In genomic region chr11:72786305-72787261, GRCh38 we compare ENCODE assay signal across 14 cellular contexts. TPM values are rescaled to one million over a fixed set of nuclear protein-coding genes. Genes with fewer than 3 reads are reported as not detected.
DNase-seq lines count a peak whose midpoint lies in the region; ATAC-seq and TF ChIP-seq lines count a peak whose summit lies in the region.
"Had no signal": no experiment of that assay in that cellular context is flagged by ENCODE, and none has a peak within 500 bp of the region (broad histone marks: within the 10 kb centered on the region; RNA-seq: fewer than 3 reads in every experiment).

No MANE protein-coding gene starts in this region.

- no peak for TF ChIP-seq CTCF in psoas muscle (IDR thresholded peaks at IDR 0.05)

- H3K27ac ChIP-seq in duodenal mucosa (ENCODE audit: low read depth, low read length) (peak overlapping the region; percentile 60), psoas muscle (no peak overlapping the region)
- H3K27ac ChIP-seq: foreskin keratinocyte had no signal

- H3K4me3 ChIP-seq in duodenal mucosa (ENCODE audit: low read depth in 1 of 2, low read length in 2 of 2), result no peak overlapping the region
- no peak overlapping the region for H3K4me3 ChIP-seq in psoas muscle
- H3K4me3 ChIP-seq: smooth muscle cell had no signal

- 85 to 90% (median 87%) methylated on average over 8 of the region's 8 CpGs for WGBS in psoas muscle, 3 donors

- no peaks in the 10 kb centered on the region for H3K9me3 ChIP-seq in duodenal mucosa (ENCODE audit: control insufficient read depth in 1 of 2, low read length in 2 of 2)
- no peaks in the 10 kb centered on the region for H3K9me3 ChIP-seq in psoas muscle

- H3K36me3 ChIP-seq in duodenal mucosa (ENCODE audit: control insufficient read depth in 1 of 2, insufficient read depth in 2 of 2, low read length in 2 of 2) (no peaks in the 10 kb centered on the region), psoas muscle (ENCODE audit: insufficient read depth in 1 of 2, low read depth in 1 of 2) (no peaks in the 10 kb centered on the region)

- intact Hi-C loops in activated CD4-positive, alpha-beta T cell treated with anti-CD3 and anti-CD28 coated beads, Interleukin-2, amount 10 ng/mL, durations not matched to agents 24 days and 14 days (cut with micrococcal nuclease), result no loop called here
- intact Hi-C loops in psoas muscle (cut with DNase I), result no loop called here

- H3K9me3 Mint-ChIP-seq in activated CD4-positive, alpha-beta T cell treated with anti-CD3 and anti-CD28 coated beads, Interleukin-2, amount 10 ng/mL, durations not matched to agents 24 days and 14 days, result no peaks in the 10 kb centered on the region
- no peaks in the 10 kb centered on the region for H3K9me3 Mint-ChIP-seq in activated CD4-positive, alpha-beta T cell treated with anti-CD3 and anti-CD28 coated beads, Interleukin-2, amount 10 ng/mL, durations not matched to agents 7 days and 5 days
- no peaks in the 10 kb centered on the region for H3K9me3 Mint-ChIP-seq in stimulated activated effector memory CD8-positive, alpha-beta T cell treated with anti-CD3 and anti-CD28 coated beads, Interleukin-12 subunit alpha, Interleukin-12 subunit beta, amount 100 ng/mL, for 72 hours

- H3K4me1 Mint-ChIP-seq in activated CD4-positive, alpha-beta T cell treated with anti-CD3 and anti-CD28 coated beads, Interleukin-2, amount 10 ng/mL, durations not matched to agents 24 days and 14 days, result peaks cover 21% of the 10 kb centered on the region
- peaks cover 22% of the 10 kb centered on the region for H3K4me1 Mint-ChIP-seq in activated CD4-positive, alpha-beta T cell treated with anti-CD3 and anti-CD28 coated beads, Interleukin-2, amount 10 ng/mL, durations not matched to agents 7 days and 5 days
- H3K4me1 Mint-ChIP-seq in stimulated activated effector memory CD8-positive, alpha-beta T cell treated with anti-CD3 and anti-CD28 coated beads, Interleukin-12 subunit alpha, Interleukin-12 subunit beta, amount 100 ng/mL, for 72 hours, result peaks cover 25% of the 10 kb centered on the region

- no peak for DNase-seq in activated CD4-positive, alpha-beta T cell treated with anti-CD3 and anti-CD28 coated beads, Interleukin-2, amount 10 ng/mL, durations not matched to agents 24 days and 14 days
- no peak for DNase-seq in activated CD4-positive, alpha-beta T cell treated with anti-CD3 and anti-CD28 coated beads, Interleukin-2, amount 10 ng/mL, durations not matched to agents 7 days and 5 days
- peak; percentile 86 for DNase-seq in NCI-H2029 treated with DMSO at 0.1 percent for 48 hours (lab: John Stamatoyannopoulos, UW)
- no peak for DNase-seq in stimulated activated effector memory CD8-positive, alpha-beta T cell treated with anti-CD3 and anti-CD28 coated beads, Interleukin-12 subunit alpha, Interleukin-12 subunit beta, amount 100 ng/mL, for 72 hours (ENCODE audit: low spot score in 2 of 2)
- DNase-seq in psoas muscle, result no peak
- DNase-seq in GM03348 (ENCODE audit: low spot score), result no peak
- DNase-seq: central memory CD4-positive, alpha-beta T cell; foreskin keratinocyte; NCI-H1105 treated with DMSO at 0.1 percent for 48 hours; stimulated activated naive CD8-positive, alpha-beta T cell treated with anti-CD3 and anti-CD28 coated beads, Interleukin-15, Interleukin-2, amounts not matched to agents 100 U/mL and 50 U/mL, for 24 hours; T-helper 1 cell had no signal

- H3K36me3 Mint-ChIP-seq in activated CD4-positive, alpha-beta T cell treated with anti-CD3 and anti-CD28 coated beads, Interleukin-2, amount 10 ng/mL, durations not matched to agents 24 days and 14 days (ENCODE audit: low read depth), result no peaks in the 10 kb centered on the region
- no peaks in the 10 kb centered on the region for H3K36me3 Mint-ChIP-seq in activated CD4-positive, alpha-beta T cell treated with anti-CD3 and anti-CD28 coated beads, Interleukin-2, amount 10 ng/mL, durations not matched to agents 7 days and 5 days (ENCODE audit: low read depth)
- H3K36me3 Mint-ChIP-seq in stimulated activated effector memory CD8-positive, alpha-beta T cell treated with anti-CD3 and anti-CD28 coated beads, Interleukin-12 subunit alpha, Interleukin-12 subunit beta, amount 100 ng/mL, for 72 hours, result peaks cover 5% of the 10 kb centered on the region

- no peak for ATAC-seq in stimulated activated effector memory CD8-positive, alpha-beta T cell treated with anti-CD3 and anti-CD28 coated beads, Interleukin-12 subunit alpha, Interleukin-12 subunit beta, amount 100 ng/mL, for 72 hours
- no peak for ATAC-seq in psoas muscle
- ATAC-seq in HG03469 (IDR thresholded peaks at IDR 0.05; ENCODE audit: unreplicated experiment), result no peak

- POLR2A ChIA-PET in activated CD4-positive, alpha-beta T cell treated with anti-CD3 and anti-CD28 coated beads, Interleukin-2, amount 10 ng/mL, durations not matched to agents 7 days and 5 days (lab: Charles Lee), result no interaction called here

- H3K4me3 Mint-ChIP-seq in activated CD4-positive, alpha-beta T cell treated with anti-CD3 and anti-CD28 coated beads, Interleukin-2, amount 10 ng/mL, durations not matched to agents 24 days and 14 days, result no peak overlapping the region
- H3K4me3 Mint-ChIP-seq in activated CD4-positive, alpha-beta T cell treated with anti-CD3 and anti-CD28 coated beads, Interleukin-2, amount 10 ng/mL, durations not matched to agents 7 days and 5 days, result no peak overlapping the region
- H3K4me3 Mint-ChIP-seq in stimulated activated effector memory CD8-positive, alpha-beta T cell treated with anti-CD3 and anti-CD28 coated beads, Interleukin-12 subunit alpha, Interleukin-12 subunit beta, amount 100 ng/mL, for 72 hours, result no peak overlapping the region

- H3K27ac Mint-ChIP-seq in activated CD4-positive, alpha-beta T cell treated with anti-CD3 and anti-CD28 coated beads, Interleukin-2, amount 10 ng/mL, durations not matched to agents 24 days and 14 days, result peak overlapping the region; percentile 29
- H3K27ac Mint-ChIP-seq in activated CD4-positive, alpha-beta T cell treated with anti-CD3 and anti-CD28 coated beads, Interleukin-2, amount 10 ng/mL, durations not matched to agents 7 days and 5 days, result no peak overlapping the region
- peak overlapping the region; percentile 67 for H3K27ac Mint-ChIP-seq in stimulated activated effector memory CD8-positive, alpha-beta T cell treated with anti-CD3 and anti-CD28 coated beads, Interleukin-12 subunit alpha, Interleukin-12 subunit beta, amount 100 ng/mL, for 72 hours

- CTCF ChIA-PET in activated CD4-positive, alpha-beta T cell treated with anti-CD3 and anti-CD28 coated beads, Interleukin-2, amount 10 ng/mL, durations not matched to agents 7 days and 5 days (lab: Charles Lee), result interaction anchor here (0.6 to 1.8 kb wide), 9 partner anchors 11 to 283 kb away, joined by 3 to 7 read pairs (median 3); no protein-coding TSS in a partner anchor

- H3K27me3 Mint-ChIP-seq in activated CD4-positive, alpha-beta T cell treated with anti-CD3 and anti-CD28 coated beads, Interleukin-2, amount 10 ng/mL, durations not matched to agents 24 days and 14 days, result no peaks in the 10 kb centered on the region
- H3K27me3 Mint-ChIP-seq in activated CD4-positive, alpha-beta T cell treated with anti-CD3 and anti-CD28 coated beads, Interleukin-2, amount 10 ng/mL, durations not matched to agents 7 days and 5 days, result no peaks in the 10 kb centered on the region

- H3K27me3 ChIP-seq in duodenal mucosa (ENCODE audit: control insufficient read depth in 1 of 2, insufficient read depth in 2 of 2, low read length in 2 of 2) (no peaks in the 10 kb centered on the region), psoas muscle (ENCODE audit: insufficient read depth in 3 of 3, low read length in 2 of 3) (no peaks in the 10 kb centered on the region)
- H3K27me3 ChIP-seq: foreskin keratinocyte had no signal

- peak overlapping the region; percentile 48 to 49 for H3K9ac ChIP-seq in duodenal mucosa (ENCODE audit: low read depth in 1 of 2, low read length in 2 of 2)

- H3K4me1 ChIP-seq in duodenal mucosa (ENCODE audit: control insufficient read depth in 1 of 2, insufficient read depth in 2 of 2, low read length in 2 of 2), result peaks cover 60 to 73% of the 10 kb centered on the region in 2 donors
- H3K4me1 ChIP-seq in psoas muscle, result peaks cover 11% of the 10 kb centered on the region

RNA-seq across cellular contexts. Expression of gene STARD10, which starts 7.3 kb away (rescaled TPM):
- total RNA-seq in activated CD4-positive, alpha-beta T cell treated with anti-CD3 and anti-CD28 coated beads, Interleukin-2, amount 10 ng/mL, durations not matched to agents 24 days and 14 days, result 16.3 and 17.2 TPM in 2 replicates
- total RNA-seq in activated CD4-positive, alpha-beta T cell treated with anti-CD3 and anti-CD28 coated beads, Interleukin-2, amount 10 ng/mL, durations not matched to agents 7 days and 5 days, result 1 to 10 TPM; 4.5 to 6.4 TPM
- total RNA-seq in psoas muscle, result 10 to 100 TPM; 47.3 to 70.7 (median 57.7) TPM
- 10 to 100 TPM; 18.6 to 99.9 (median 57.3) TPM for polyA plus RNA-seq in psoas muscle

RNA-seq across cellular contexts. Expression of gene ATG16L2, which starts 27.6 kb away (rescaled TPM):
- 74.1 and 75.8 TPM in 2 replicates for total RNA-seq in activated CD4-positive, alpha-beta T cell treated with anti-CD3 and anti-CD28 coated beads, Interleukin-2, amount 10 ng/mL, durations not matched to agents 24 days and 14 days
- 100 to 1,000 TPM; 108 to 113 TPM for total RNA-seq in activated CD4-positive, alpha-beta T cell treated with anti-CD3 and anti-CD28 coated beads, Interleukin-2, amount 10 ng/mL, durations not matched to agents 7 days and 5 days
- 1 to 10 TPM; 4.5 to 9.6 (median 5.4) TPM for total RNA-seq in psoas muscle
- 1 to 10 TPM; 3.9 to 5.2 (median 4.7) TPM for polyA plus RNA-seq in psoas muscle

RNA-seq across cellular contexts. Expression of gene ARAP1, which starts 34.4 kb away (rescaled TPM):
- total RNA-seq in activated CD4-positive, alpha-beta T cell treated with anti-CD3 and anti-CD28 coated beads, Interleukin-2, amount 10 ng/mL, durations not matched to agents 24 days and 14 days, result 76.9 and 81.5 TPM in 2 replicates
- total RNA-seq in activated CD4-positive, alpha-beta T cell treated with anti-CD3 and anti-CD28 coated beads, Interleukin-2, amount 10 ng/mL, durations not matched to agents 7 days and 5 days, result 100 to 1,000 TPM in 1 of 2 experiments, 10 to 100 TPM in 1; 83.6 to 101 TPM
- 10 to 100 TPM; 16.0 to 27.5 (median 18.9) TPM for total RNA-seq in psoas muscle
- 10 to 100 TPM; 16.8 to 19.8 (median 17.5) TPM for polyA plus RNA-seq in psoas muscle
